ENCODE assay signal across 1 cellular context in the genomic region with DNA sequence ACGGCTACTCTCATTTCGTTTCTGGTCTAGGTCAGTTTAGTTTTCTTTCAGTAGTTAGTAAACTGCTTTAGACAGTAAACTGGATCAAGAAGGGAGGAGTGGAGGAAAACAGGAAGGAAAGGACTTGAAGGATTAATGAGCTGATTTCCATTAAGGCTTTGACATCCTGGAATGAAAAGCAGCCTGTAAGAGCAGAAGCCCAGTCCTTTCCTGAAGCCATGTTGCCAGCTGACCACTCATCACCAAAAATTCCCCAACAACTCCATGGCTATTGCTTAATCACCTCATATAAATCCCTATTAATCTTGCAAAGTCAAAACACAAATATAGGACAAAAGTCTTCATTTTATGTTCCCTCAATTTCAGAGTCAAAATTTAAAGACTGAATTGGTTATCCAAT.
TF ChIP-seq lines count a peak whose summit lies in the region.

No MANE protein-coding gene starts in this region.

TF ChIP-seq in HEK293T, 16 proteins besides CTCF, POLR2A, EP300 and RAD21 (continued from another document):
- TF ChIP-seq FOXM1 (IDR thresholded peaks at IDR 0.05; ENCODE audit: borderline replicate concordance): no peak
- TF ChIP-seq SP1 (IDR thresholded peaks at IDR 0.05): no peak
- TF ChIP-seq ELF4 (IDR thresholded peaks at IDR 0.05): no peak
- no peak for TF ChIP-seq FOXA1 (IDR thresholded peaks at IDR 0.05)
